Comparison of ENCODE assay signal across 8 cellular contexts in the genomic region with DNA sequence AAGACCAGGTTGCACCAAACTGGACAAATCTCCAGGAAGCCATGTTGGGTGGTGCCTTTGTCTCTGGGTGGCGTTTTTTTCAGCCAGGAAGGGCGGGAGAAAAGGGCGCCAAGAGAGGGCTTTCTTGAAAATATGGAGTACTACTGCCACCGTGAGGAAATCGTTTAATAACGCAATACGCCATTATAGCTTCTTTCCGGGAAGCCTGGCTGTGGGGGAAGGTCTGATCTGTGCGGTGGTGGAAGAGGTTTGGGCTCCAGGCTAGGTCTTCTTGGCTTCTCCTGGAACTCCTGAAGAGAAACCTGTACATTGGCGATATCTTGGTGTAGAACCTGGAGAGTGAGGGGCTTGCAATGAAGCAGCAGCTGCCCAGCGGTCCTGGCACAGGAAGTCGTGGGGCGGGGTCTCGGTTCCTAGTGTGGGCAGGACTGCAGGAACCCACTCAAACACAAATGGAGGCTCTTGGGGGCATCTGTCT.
DNase-seq lines count a peak whose midpoint lies in the region; ATAC-seq lines count a peak whose summit lies in the region.

No MANE protein-coding gene starts in this region.

- no peaks in the 10 kb centered on the region for H3K4me1 ChIP-seq in skeletal muscle satellite cell (ENCODE audit: control insufficient read depth, insufficient read depth, low read length)

- peak overlapping the region; percentile 75 for H3K4me3 ChIP-seq in skeletal muscle satellite cell (ENCODE audit: low read length)

- H3K9ac ChIP-seq in skeletal muscle satellite cell (ENCODE audit: low read depth, low read length), result peak overlapping the region; percentile 72

- ATAC-seq in stimulated activated naive CD8-positive, alpha-beta T cell treated with anti-CD3 and anti-CD28 coated beads, Interleukin-15, amount 100 ng/mL, for 72 hours, result no peak

- H3K4me2 ChIP-seq in skeletal muscle satellite cell (ENCODE audit: low read length), result peak overlapping the region; percentile 84

- H3K27ac Mint-ChIP-seq in stimulated activated naive CD8-positive, alpha-beta T cell treated with anti-CD3 and anti-CD28 coated beads, Interleukin-15, amount 100 ng/mL, for 72 hours, result no peak overlapping the region

- H3K36me3 ChIP-seq in skeletal muscle satellite cell (ENCODE audit: insufficient read depth, low read length), result no peaks in the 10 kb centered on the region

- no peaks in the 10 kb centered on the region for H3K27me3 Mint-ChIP-seq in stimulated activated naive CD8-positive, alpha-beta T cell treated with anti-CD3 and anti-CD28 coated beads, Interleukin-15, amount 100 ng/mL, for 72 hours

- no peaks in the 10 kb centered on the region for H3K9me3 ChIP-seq in skeletal muscle satellite cell (replicated peaks; ENCODE audit: low read length)

- no peak overlapping the region for H3K4me3 Mint-ChIP-seq in stimulated activated naive CD8-positive, alpha-beta T cell treated with anti-CD3 and anti-CD28 coated beads, Interleukin-15, amount 100 ng/mL, for 72 hours

- H3K4me1 Mint-ChIP-seq in stimulated activated naive CD8-positive, alpha-beta T cell treated with anti-CD3 and anti-CD28 coated beads, Interleukin-15, amount 100 ng/mL, for 72 hours, result no peaks in the 10 kb centered on the region

- no peaks in the 10 kb centered on the region for H3K9me3 Mint-ChIP-seq in stimulated activated naive CD8-positive, alpha-beta T cell treated with anti-CD3 and anti-CD28 coated beads, Interleukin-15, amount 100 ng/mL, for 72 hours

- peak overlapping the region; percentile 94 for H3K27ac ChIP-seq in cingulate gyrus (ENCODE audit: low read depth, low read length)

- DNase-seq in DMS114 treated with DMSO at 0.1 percent for 48 hours (lab: John Stamatoyannopoulos, UW; ENCODE audit: unreplicated experiment) (peak; percentile 54), H4 (ENCODE audit: low spot score) (peak; percentile 85), NCI-H510A treated with DMSO at 0.1 percent for 48 hours (lab: John Stamatoyannopoulos, UW) (peak; percentile 59), AML-193 (lab: John Stamatoyannopoulos, UW) (no peak)
- no peak for DNase-seq in stimulated activated naive CD8-positive, alpha-beta T cell treated with anti-CD3 and anti-CD28 coated beads, Interleukin-15, amount 100 ng/mL, for 72 hours
- no peak for DNase-seq in activated CD4-positive, alpha-beta T cell treated with anti-CD3 and anti-CD28 coated beads, Interleukin-2, amount 50 U/mL, for 4 hours

- H3K27me3 ChIP-seq in skeletal muscle satellite cell (ENCODE audit: control insufficient read depth, insufficient read depth, low read length), result no peaks in the 10 kb centered on the region

Comparison
In these comparisons a context has a peak if more than half of its experiments do, and no peak if none do; other contexts are left out.
1. DNase-seq: peak in DMS114 treated with DMSO at 0.1 percent for 48 hours (single experiment), H4 (single experiment) and NCI-H510A treated with DMSO at 0.1 percent for 48 hours (single experiment); none in AML-193 (0 of 2), stimulated activated naive CD8-positive, alpha-beta T cell treated with anti-CD3 and anti-CD28 coated beads, Interleukin-15, amount 100 ng/mL, for 72 hours (0 of 2) and activated CD4-positive, alpha-beta T cell treated with anti-CD3 and anti-CD28 coated beads, Interleukin-2, amount 50 U/mL, for 4 hours (0 of 2).